In genomic region chr20:25540273-25540672, GRCh38 we compare ENCODE assay signal across 8 cellular contexts. TPM values are rescaled to one million over a fixed set of nuclear protein-coding genes. Genes with fewer than 3 reads are reported as not detected.
DNase-seq lines count a peak whose midpoint lies in the region; ATAC-seq and TF ChIP-seq lines count a peak whose summit lies in the region.

No MANE protein-coding gene starts in this region.

- DNase-seq in GM10248 (ENCODE audit: extremely low spot score) (peak; percentile 40), colonic mucosa (no peak), mesenchymal stem cell (no peak), T1000 (lab: John Stamatoyannopoulos, UW) (no peak)
- no peak for DNase-seq in activated naive CD8-positive, alpha-beta T cell treated with anti-CD3 and anti-CD28 coated beads for 36 hours

- no peak overlapping the region for H3K27ac Mint-ChIP-seq in activated naive CD8-positive, alpha-beta T cell treated with anti-CD3 and anti-CD28 coated beads for 36 hours

- intact Hi-C loops in colonic mucosa (cut with DNase I), result no loop called here

- no peak overlapping the region for H3K23ac ChIP-seq in mesenchymal stem cell (ENCODE audit: low read length in 2 of 2)

- H3K27ac ChIP-seq in colonic mucosa (no peak overlapping the region), mesenchymal stem cell (ENCODE audit: low read length, poor library complexity, severe bottlenecking) (peak overlapping the region; percentile 22)

- peaks cover 4% of the 10 kb centered on the region for H4K20me1 ChIP-seq in Loucy (ENCODE audit: insufficient read depth, low read length, poor library complexity, severe bottlenecking)

- peaks cover 5% of the 10 kb centered on the region for H3K4me1 Mint-ChIP-seq in activated naive CD8-positive, alpha-beta T cell treated with anti-CD3 and anti-CD28 coated beads for 36 hours

- no peaks in the 10 kb centered on the region for H3K36me3 ChIP-seq in Loucy (ENCODE audit: insufficient read depth, low read length)
- H3K36me3 ChIP-seq in colonic mucosa, result no peaks in the 10 kb centered on the region
- H3K36me3 ChIP-seq in mesenchymal stem cell (ENCODE audit: control insufficient read depth in 1 of 2, insufficient read depth in 2 of 2, low read depth in 1 of 2, low read length in 2 of 2), result peaks cover 0 to 9% of the 10 kb centered on the region in 2 experiments

- no peaks in the 10 kb centered on the region for H3K4me1 ChIP-seq in Loucy (ENCODE audit: insufficient read depth, low read length, poor library complexity, severe bottlenecking)
- no peaks in the 10 kb centered on the region for H3K4me1 ChIP-seq in colonic mucosa
- peaks cover 22% of the 10 kb centered on the region for H3K4me1 ChIP-seq in mesenchymal stem cell (ENCODE audit: control insufficient read depth, insufficient read depth, low read depth, low read length)

- no peak overlapping the region for H3K4me3 Mint-ChIP-seq in activated naive CD8-positive, alpha-beta T cell treated with anti-CD3 and anti-CD28 coated beads for 36 hours

- no peak overlapping the region for H2AK5ac ChIP-seq in mesenchymal stem cell (ENCODE audit: low read length, severe bottlenecking)

- no peak overlapping the region for H2BK5ac ChIP-seq in mesenchymal stem cell (ENCODE audit: low read depth, low read length, poor library complexity, severe bottlenecking)

- no peak overlapping the region for H3K4me2 ChIP-seq in Loucy (ENCODE audit: low read depth, low read length, poor library complexity, severe bottlenecking)
- no peak overlapping the region for H3K4me2 ChIP-seq in mesenchymal stem cell (ENCODE audit: low read length, poor library complexity, severe bottlenecking)

- no peak overlapping the region for H2BK15ac ChIP-seq in mesenchymal stem cell (ENCODE audit: low read depth, poor library complexity, severe bottlenecking)

- peak; percentile 34 for TF ChIP-seq CTCF in GM10248 (IDR thresholded peaks at IDR 0.05; ENCODE audit: control extremely low read depth, extremely low read depth, low read depth, missing control alignments)
- TF ChIP-seq CTCF in Loucy (conservative IDR thresholded peaks at IDR 0.05; ENCODE audit: low read length), result peak; percentile 41
- TF ChIP-seq CTCF in colonic mucosa (IDR thresholded peaks at IDR 0.05), result peak; percentile 23

- H2AFZ ChIP-seq in Loucy (ENCODE audit: low read length) (no peak overlapping the region), mesenchymal stem cell (ENCODE audit: low read depth, low read length) (no peak overlapping the region)

- no peak overlapping the region for H2BK12ac ChIP-seq in mesenchymal stem cell (ENCODE audit: low read length in 2 of 2)

- H4K91ac ChIP-seq in mesenchymal stem cell (ENCODE audit: low read length), result no peak overlapping the region

- no peak overlapping the region for H3K18ac ChIP-seq in mesenchymal stem cell (ENCODE audit: low read depth in 1 of 2, low read length in 2 of 2)

- H4K8ac ChIP-seq in mesenchymal stem cell (ENCODE audit: low read length), result no peak overlapping the region

- no peaks in the 10 kb centered on the region for H3K9me3 Mint-ChIP-seq in activated naive CD8-positive, alpha-beta T cell treated with anti-CD3 and anti-CD28 coated beads for 36 hours

- CTCF ChIA-PET in GM10248 (lab: Yijun Ruan, JAX), result interaction anchor here (1.1 to 2.6 kb wide), 6 partner anchors 10 to 118 kb away, joined by 3 to 11 read pairs (median 3); no protein-coding TSS in a partner anchor

- no peaks in the 10 kb centered on the region for H3K9me2 ChIP-seq in Loucy (replicated peaks; ENCODE audit: low read depth, low read length)

- no peak overlapping the region for H3K4ac ChIP-seq in mesenchymal stem cell (ENCODE audit: low read depth in 1 of 2, low read length in 2 of 2)

- H3K9ac ChIP-seq in Loucy (ENCODE audit: low read depth, low read length, poor library complexity, severe bottlenecking), result no peak overlapping the region
- peak overlapping the region in 1 of 2 donors; percentile 14 for H3K9ac ChIP-seq in colonic mucosa (ENCODE audit: low read depth in 2 of 2, low read length in 2 of 2)
- peak overlapping the region; percentile 77 for H3K9ac ChIP-seq in mesenchymal stem cell (ENCODE audit: low read length)

- H3K36me3 Mint-ChIP-seq in activated naive CD8-positive, alpha-beta T cell treated with anti-CD3 and anti-CD28 coated beads for 36 hours, result no peaks in the 10 kb centered on the region

- H3F3A ChIP-seq in Loucy (ENCODE audit: low read depth), result no peaks in the 10 kb centered on the region

- H3K79me1 ChIP-seq in mesenchymal stem cell (replicated peaks; ENCODE audit: low read length, poor library complexity, severe bottlenecking), result peaks cover 41% of the 10 kb centered on the region

- POLR2A ChIA-PET in GM10248 (lab: Yijun Ruan, JAX), result interaction anchor here (0.5 kb wide), 1 partner anchor 420 kb away, joined by 3 read pairs; no protein-coding TSS in a partner anchor

- H3K4me3 ChIP-seq in Loucy (ENCODE audit: low read length, poor library complexity, severe bottlenecking) (no peak overlapping the region), colonic mucosa (peak overlapping the region; percentile 3), mesenchymal stem cell (ENCODE audit: insufficient read depth in 1 of 2, low read depth in 1 of 2, low read length in 2 of 2) (peak overlapping the region in 1 of 2 experiments; percentile 73)

- peaks cover 20% of the 10 kb centered on the region; the same call in 1 of the 2 replicates for H3K79me2 ChIP-seq in Loucy (ENCODE audit: insufficient read depth, low read length)

- no peaks in the 10 kb centered on the region for H3K9me3 ChIP-seq in Loucy (ENCODE audit: insufficient read depth, low read depth, low read length)
- H3K9me3 ChIP-seq in colonic mucosa, result no peaks in the 10 kb centered on the region
- no peaks in the 10 kb centered on the region for H3K9me3 ChIP-seq in mesenchymal stem cell (ENCODE audit: control insufficient read depth, low read length)

- no peaks in the 10 kb centered on the region for H3K27me3 Mint-ChIP-seq in activated naive CD8-positive, alpha-beta T cell treated with anti-CD3 and anti-CD28 coated beads for 36 hours

- H3K27me3 ChIP-seq in Loucy (ENCODE audit: insufficient read depth, low read length, poor library complexity, severe bottlenecking), result no peaks in the 10 kb centered on the region
- H3K27me3 ChIP-seq in colonic mucosa, result no peaks in the 10 kb centered on the region
- no peaks in the 10 kb centered on the region for H3K27me3 ChIP-seq in mesenchymal stem cell (ENCODE audit: control insufficient read depth in 1 of 2, insufficient read depth in 1 of 2, low read length in 2 of 2)

- WGBS in mesenchymal stem cell, result 73% methylated on average over 9 of the region's 9 CpGs

- H3K14ac ChIP-seq in mesenchymal stem cell (ENCODE audit: low read length in 2 of 2), result no peak overlapping the region

- ATAC-seq in HG03139 (IDR thresholded peaks at IDR 0.05; ENCODE audit: unreplicated experiment) (no peak), HG02571 (IDR thresholded peaks at IDR 0.05; ENCODE audit: unreplicated experiment) (no peak)

- H2BK120ac ChIP-seq in mesenchymal stem cell (ENCODE audit: low read depth, low read length), result no peak overlapping the region

RNA-seq across cellular contexts. Expression of gene NINL, which starts 45.1 kb away (rescaled TPM):
- total RNA-seq in colonic mucosa, result 1 to 10 TPM; 3.4 to 5.3 TPM
- polyA plus RNA-seq in mesenchymal stem cell (2013, experiment 1 of 2), result 6.8 TPM
- polyA plus RNA-seq in mesenchymal stem cell (2013, experiment 2 of 2), result 6.4 TPM
- 1 to 10 TPM; 2.0 to 2.2 TPM for total RNA-seq in activated naive CD8-positive, alpha-beta T cell treated with anti-CD3 and anti-CD28 coated beads for 36 hours
